In genomic region chr15:44541282-44541958, GRCh38 we compare ENCODE assay signal across 10 cellular contexts. TPM values are rescaled to one million over a fixed set of nuclear protein-coding genes. Genes with fewer than 3 reads are reported as not detected.
DNase-seq lines count a peak whose midpoint lies in the region; ATAC-seq and TF ChIP-seq lines count a peak whose summit lies in the region.
"Had no signal": no experiment of that assay in that cellular context is flagged by ENCODE, and none has a peak within 500 bp of the region (broad histone marks: within the 10 kb centered on the region; RNA-seq: fewer than 3 reads in every experiment).

No MANE protein-coding gene starts in this region.

- no peak overlapping the region for H3K4me3 Mint-ChIP-seq in activated CD8-positive, alpha-beta T cell treated with anti-CD3 and anti-CD28 coated beads for 36 hours
- H3K4me3 Mint-ChIP-seq in activated CD8-positive, alpha-beta T cell treated with anti-CD3 and anti-CD28 coated beads, Interleukin-2, amount 10 ng/mL, durations not matched to agents 7 days and 5 days = no peak overlapping the region
- H3K4me3 Mint-ChIP-seq in T-cell = peak overlapping the region in 1 of 3 donors; percentile 41
- H3K4me3 Mint-ChIP-seq: CD14-positive monocyte had no signal

- ATAC-seq in activated CD8-positive, alpha-beta T cell treated with anti-CD3 and anti-CD28 coated beads for 36 hours = no peak
- ATAC-seq in activated CD8-positive, alpha-beta T cell treated with anti-CD3 and anti-CD28 coated beads, Interleukin-2, amount 10 ng/mL, durations not matched to agents 7 days and 5 days = no peak
- no peak for ATAC-seq in T-cell (replicated peaks in 1 of 4)
- ATAC-seq: Panc1 had no signal

- H3K9me3 Mint-ChIP-seq in activated CD8-positive, alpha-beta T cell treated with anti-CD3 and anti-CD28 coated beads for 36 hours = peaks cover 1% of the 10 kb centered on the region
- H3K9me3 Mint-ChIP-seq in activated CD8-positive, alpha-beta T cell treated with anti-CD3 and anti-CD28 coated beads, Interleukin-2, amount 10 ng/mL, durations not matched to agents 7 days and 5 days (ENCODE audit: insufficient read depth) = no peaks in the 10 kb centered on the region
- H3K9me3 Mint-ChIP-seq in T-cell = no peaks in the 10 kb centered on the region
- H3K9me3 Mint-ChIP-seq: CD14-positive monocyte had no signal

- CTCF ChIA-PET in activated CD8-positive, alpha-beta T cell treated with anti-CD3 and anti-CD28 coated beads for 36 hours (lab: Charles Lee) = interaction anchor here (2.3 kb wide), 1 partner anchor 43 kb away, joined by 8 read pairs; no protein-coding TSS in a partner anchor
- CTCF ChIA-PET in activated CD8-positive, alpha-beta T cell treated with anti-CD3 and anti-CD28 coated beads, Interleukin-2, amount 10 ng/mL, durations not matched to agents 7 days and 5 days (lab: Charles Lee) = interaction anchor here (3.5 kb wide), 1 partner anchor 37 kb away, joined by 12 read pairs; no protein-coding TSS in a partner anchor
- CTCF ChIA-PET in T-cell (lab: Charles Lee) = interaction anchor here in 1 of 2 donors (1.1 kb wide), 1 partner anchor 9 kb away, joined by 3 read pairs; no protein-coding TSS in a partner anchor

- H3K36me3 Mint-ChIP-seq in activated CD8-positive, alpha-beta T cell treated with anti-CD3 and anti-CD28 coated beads for 36 hours (ENCODE audit: low read depth) = peaks cover 56% of the 10 kb centered on the region
- peaks cover 47% of the 10 kb centered on the region for H3K36me3 Mint-ChIP-seq in activated CD8-positive, alpha-beta T cell treated with anti-CD3 and anti-CD28 coated beads, Interleukin-2, amount 10 ng/mL, durations not matched to agents 7 days and 5 days (ENCODE audit: low read depth)
- H3K36me3 Mint-ChIP-seq in T-cell = peaks cover 27% of the 10 kb centered on the region

- H3K27ac Mint-ChIP-seq in activated CD8-positive, alpha-beta T cell treated with anti-CD3 and anti-CD28 coated beads for 36 hours = peak overlapping the region; percentile 55
- no peak overlapping the region for H3K27ac Mint-ChIP-seq in activated CD8-positive, alpha-beta T cell treated with anti-CD3 and anti-CD28 coated beads, Interleukin-2, amount 10 ng/mL, durations not matched to agents 7 days and 5 days
- peak overlapping the region; percentile 1 to 36 for H3K27ac Mint-ChIP-seq in T-cell

- H3K4me1 Mint-ChIP-seq in activated CD8-positive, alpha-beta T cell treated with anti-CD3 and anti-CD28 coated beads for 36 hours (ENCODE audit: low read depth) = peaks cover 54% of the 10 kb centered on the region
- H3K4me1 Mint-ChIP-seq in activated CD8-positive, alpha-beta T cell treated with anti-CD3 and anti-CD28 coated beads, Interleukin-2, amount 10 ng/mL, durations not matched to agents 7 days and 5 days (ENCODE audit: low read depth) = peaks cover 56% of the 10 kb centered on the region
- peaks cover 60 to 65% (median 62%) of the 10 kb centered on the region in 3 donors for H3K4me1 Mint-ChIP-seq in T-cell

- no peak for DNase-seq in activated CD8-positive, alpha-beta T cell treated with anti-CD3 and anti-CD28 coated beads for 36 hours
- no peak for DNase-seq in activated CD8-positive, alpha-beta T cell treated with anti-CD3 and anti-CD28 coated beads, Interleukin-2, amount 10 ng/mL, durations not matched to agents 7 days and 5 days
- DNase-seq in T-cell (no peak), fibroblast of peridontal ligament (ENCODE audit: extremely low read depth) (peak; percentile 93), smooth muscle cell of the brain vasculature (ENCODE audit: low read depth, low spot score) (peak; percentile 33), SIG-M5 treated with dmso at 0.1 percent for 504 hours (lab: John Stamatoyannopoulos, UW; ENCODE audit: unreplicated experiment) (no peak), DMS114 treated with DMSO at 0.1 percent for 48 hours (lab: John Stamatoyannopoulos, UW; ENCODE audit: unreplicated experiment) (no peak), midbrain (lab: John Stamatoyannopoulos, UW) (no peak)

- intact Hi-C loops in activated CD8-positive, alpha-beta T cell treated with anti-CD3 and anti-CD28 coated beads for 36 hours (cut with micrococcal nuclease) = no loop called here

- POLR2A ChIA-PET in activated CD8-positive, alpha-beta T cell treated with anti-CD3 and anti-CD28 coated beads for 36 hours (lab: Charles Lee) = interaction anchor here (0.6 kb wide), 2 partner anchors 97 to 1804 kb away, joined by 3 read pairs; partner anchors contain the start of gene CDAN1
- POLR2A ChIA-PET in activated CD8-positive, alpha-beta T cell treated with anti-CD3 and anti-CD28 coated beads, Interleukin-2, amount 10 ng/mL, durations not matched to agents 7 days and 5 days (lab: Charles Lee) = no interaction called here
- POLR2A ChIA-PET in T-cell (lab: Charles Lee) = no interaction called here

- no peaks in the 10 kb centered on the region for H3K27me3 Mint-ChIP-seq in activated CD8-positive, alpha-beta T cell treated with anti-CD3 and anti-CD28 coated beads for 36 hours
- no peaks in the 10 kb centered on the region for H3K27me3 Mint-ChIP-seq in activated CD8-positive, alpha-beta T cell treated with anti-CD3 and anti-CD28 coated beads, Interleukin-2, amount 10 ng/mL, durations not matched to agents 7 days and 5 days (ENCODE audit: low read depth)
- no peaks in the 10 kb centered on the region for H3K27me3 Mint-ChIP-seq in T-cell

- TF ChIP-seq CTCF in activated CD8-positive, alpha-beta T cell treated with anti-CD3 and anti-CD28 coated beads for 36 hours (IDR thresholded peaks at IDR 0.05) = no peak

RNA-seq across cellular contexts. Expression of gene EIF3J, which starts 4.5 kb away (rescaled TPM):
- 100 to 1,000 TPM; 109 to 112 TPM for total RNA-seq in activated CD8-positive, alpha-beta T cell treated with anti-CD3 and anti-CD28 coated beads for 36 hours
- total RNA-seq in activated CD8-positive, alpha-beta T cell treated with anti-CD3 and anti-CD28 coated beads, Interleukin-2, amount 10 ng/mL, durations not matched to agents 7 days and 5 days = 100 to 1,000 TPM in 1 of 2 experiments, 10 to 100 TPM in 1; 91.6 to 100 TPM
- total RNA-seq in T-cell = 10 to 100 TPM; 58.2 to 68.3 (median 64.4) TPM

Comparison
In these comparisons a context has a peak if more than half of its experiments do, and no peak if none do; other contexts are left out.
1. DNase-seq: peak in fibroblast of peridontal ligament (single experiment) and smooth muscle cell of the brain vasculature (single experiment); none in activated CD8-positive, alpha-beta T cell treated with anti-CD3 and anti-CD28 coated beads for 36 hours (single experiment), activated CD8-positive, alpha-beta T cell treated with anti-CD3 and anti-CD28 coated beads, Interleukin-2, amount 10 ng/mL, durations not matched to agents 7 days and 5 days (single experiment), T-cell (0 of 34), SIG-M5 treated with dmso at 0.1 percent for 504 hours (single experiment), DMS114 treated with DMSO at 0.1 percent for 48 hours (single experiment) and midbrain (single experiment).